In the genomic region with DNA sequence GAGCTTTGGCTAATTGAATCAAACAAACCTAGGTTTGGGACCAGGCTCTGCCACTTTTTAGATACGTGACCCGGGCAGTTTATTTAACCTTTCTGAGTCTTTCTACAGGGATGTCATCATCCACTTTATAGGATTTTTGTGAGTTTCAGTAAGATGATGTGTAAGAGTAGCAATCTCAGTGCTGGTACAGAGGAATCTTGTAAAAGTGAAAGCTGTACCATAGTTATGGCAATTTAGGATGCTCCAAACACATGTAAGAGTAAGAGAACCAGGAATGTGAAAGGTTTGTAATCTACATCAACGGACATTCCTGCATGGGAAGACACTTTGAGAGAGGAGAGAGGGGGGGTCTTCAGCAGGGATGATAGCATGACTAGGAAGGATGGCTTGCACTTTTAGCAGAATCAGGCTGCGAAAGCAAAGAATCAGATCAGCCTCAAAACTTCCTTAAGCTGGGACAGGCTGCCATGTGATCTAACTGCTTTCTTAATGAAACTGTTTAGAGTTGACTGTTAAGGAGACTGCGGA, we compare ENCODE assay signal across 8 cellular contexts. TPM values are rescaled to one million over a fixed set of nuclear protein-coding genes. Genes with fewer than 3 reads are reported as not detected.
DNase-seq lines count a peak whose midpoint lies in the region; ATAC-seq and TF ChIP-seq lines count a peak whose summit lies in the region.

No MANE protein-coding gene starts in this region.

- no peaks in the 10 kb centered on the region for H3K9me2 ChIP-seq in SU-DHL-6 (replicated peaks; ENCODE audit: insufficient read depth, low read length)

- no peak overlapping the region for H2AFZ ChIP-seq in SU-DHL-6 (ENCODE audit: low read depth, low read length, severe bottlenecking)

- peak overlapping the region; percentile 90 for H3K4me2 ChIP-seq in SU-DHL-6 (ENCODE audit: low read depth, low read length, poor library complexity, severe bottlenecking)

- H3K27ac ChIP-seq in SU-DHL-6 (ENCODE audit: low read depth, low read length) (peak overlapping the region; percentile 55), gastrocnemius medialis (peak overlapping the region; percentile 82 to 97 (median 94))

- TF ChIP-seq CTCF in GM12875 (IDR thresholded peaks at IDR 0.05; ENCODE audit: borderline replicate concordance, insufficient read depth, low read depth, low read length) (no peak), SU-DHL-6 (IDR thresholded peaks at IDR 0.05; ENCODE audit: insufficient read depth, low read length, poor library complexity, severe bottlenecking) (no peak), foreskin fibroblast (IDR thresholded peaks at IDR 0.05; ENCODE audit: low read depth, low read length) (no peak), gastrocnemius medialis (IDR thresholded peaks at IDR 0.05 in 4 of 5, conservative IDR thresholded peaks at IDR 0.05 in 1 of 5) (no peak)

- H3K4me3 ChIP-seq in GM12875 (ENCODE audit: low read depth, low read length) = peak overlapping the region; percentile 96
- H3K4me3 ChIP-seq in SU-DHL-6 (ENCODE audit: insufficient read depth, low read length, poor library complexity, severe bottlenecking) = peak overlapping the region; percentile 95
- H3K4me3 ChIP-seq in foreskin fibroblast (ENCODE audit: low read depth in 1 of 2, low read length in 2 of 2) = peak overlapping the region; percentile 60 to 94
- peak overlapping the region; percentile 75 to 99 (median 92) for H3K4me3 ChIP-seq in gastrocnemius medialis

- DNase-seq in foreskin fibroblast (peak in 1 of 2 donors; percentile 35), gastrocnemius medialis (no peak), GOT3 (lab: John Stamatoyannopoulos, UW) (no peak), GM03348 (ENCODE audit: low spot score) (no peak), SIG-M5 treated with dmso at 0.1 percent for 504 hours (lab: John Stamatoyannopoulos, UW; ENCODE audit: unreplicated experiment) (no peak)
- DNase-seq in effector CD8-positive, alpha-beta T cell (lab: John Stamatoyannopoulos, UW) = no peak

- H3K36me3 ChIP-seq in SU-DHL-6 (ENCODE audit: low read length) (peaks cover 27% of the 10 kb centered on the region), gastrocnemius medialis (peaks cover 0 to 47% of the 10 kb centered on the region in 2 donors)

- H3K9me3 ChIP-seq in SU-DHL-6 (ENCODE audit: insufficient read depth, low read length) (no peaks in the 10 kb centered on the region), gastrocnemius medialis (no peaks in the 10 kb centered on the region)

- in situ Hi-C loops in gastrocnemius medialis (cut with MboI; ENCODE audit: low sequenced_read_pairs in 4 of 4) = no loop called here

- ATAC-seq in gastrocnemius medialis = no peak

- peaks cover 26% of the 10 kb centered on the region for H3F3A ChIP-seq in SU-DHL-6 (ENCODE audit: insufficient read depth)

- H3K27me3 ChIP-seq in SU-DHL-6 (ENCODE audit: low read length) (no peaks in the 10 kb centered on the region), gastrocnemius medialis (no peaks in the 10 kb centered on the region)

- intact Hi-C loops in gastrocnemius medialis (cut with DNase I; ENCODE audit: low total_unique reads) = no loop called here

- peak overlapping the region; percentile 90 for H3K9ac ChIP-seq in SU-DHL-6 (ENCODE audit: low read length)

- no peak for TF ChIP-seq POLR2A in gastrocnemius medialis (IDR thresholded peaks at IDR 0.05)

- H3K4me1 ChIP-seq in gastrocnemius medialis = peaks cover 12 to 16% of the 10 kb centered on the region in 2 donors

- H3K79me2 ChIP-seq in SU-DHL-6 (ENCODE audit: insufficient read depth, low read length) = peaks cover 59% of the 10 kb centered on the region

- H4K20me1 ChIP-seq in SU-DHL-6 (ENCODE audit: low read depth, low read length) = peaks cover 14% of the 10 kb centered on the region

RNA-seq across cellular contexts. Expression of gene NOLC1, which starts 1.0 kb away (rescaled TPM):
- 10 to 100 TPM; 37.2 to 76.7 (median 71.1) TPM for total RNA-seq in gastrocnemius medialis

RNA-seq across cellular contexts. Expression of gene PPRC1, which starts 20.3 kb away (rescaled TPM):
- 10 to 100 TPM; 13.3 to 26.5 (median 17.1) TPM for total RNA-seq in gastrocnemius medialis

RNA-seq across cellular contexts. Expression of gene LDB1, which starts 33.0 kb away (rescaled TPM):
- total RNA-seq in gastrocnemius medialis = 10 to 100 TPM; 15.9 to 32.7 (median 28.6) TPM
